ENCODE assay signal across 16 cellular contexts in genomic region chr2:27795868-27796277, GRCh38. TPM values are rescaled to one million over a fixed set of nuclear protein-coding genes. Genes with fewer than 3 reads are reported as not detected.
DNase-seq lines count a peak whose midpoint lies in the region; ATAC-seq and TF ChIP-seq lines count a peak whose summit lies in the region.
"Had no signal": no experiment of that assay in that cellular context is flagged by ENCODE, and none has a peak within 500 bp of the region (broad histone marks: within the 10 kb centered on the region; RNA-seq: fewer than 3 reads in every experiment).

No MANE protein-coding gene starts in this region.

- H3K36me3 ChIP-seq in SK-N-SH (replicated peaks in 1 of 2; ENCODE audit: control insufficient read depth in 1 of 2, insufficient read depth in 2 of 2, low read length in 1 of 2): no peaks in the 10 kb centered on the region
- no peaks in the 10 kb centered on the region for H3K36me3 ChIP-seq in sigmoid colon
- H3K36me3 ChIP-seq: WERI-Rb-1 had no signal

- H3K27me3 ChIP-seq in SK-N-SH (ENCODE audit: insufficient read depth) (no peaks in the 10 kb centered on the region), sigmoid colon (no peaks in the 10 kb centered on the region)
- H3K27me3 ChIP-seq: body of pancreas had no signal

- H3K79me2 ChIP-seq in SK-N-SH (ENCODE audit: insufficient read depth): no peaks in the 10 kb centered on the region

- no peaks in the 10 kb centered on the region for H3K27me3 Mint-ChIP-seq in Calu3 (ENCODE audit: unreplicated experiment)
- H3K27me3 Mint-ChIP-seq in activated CD4-positive, alpha-beta T cell treated with anti-CD3 and anti-CD28 coated beads, Interleukin-2, amount 10 ng/mL, durations not matched to agents 7 days and 5 days: no peaks in the 10 kb centered on the region
- H3K27me3 Mint-ChIP-seq: activated T-cell treated with anti-CD3 and anti-CD28 coated beads, Interleukin-2, amount 50 U/mL, for 24 hours; CD4-positive, CD25-positive, alpha-beta regulatory T cell; stimulated activated naive B cell treated with anti-CD40 and anti-IgM and Interleukin-4, amounts not matched to agents 10 μg/mL and 1 μg/mL and 100 μg/mL, for 72 hours had no signal

- peak overlapping the region; percentile 19 for H3K9ac ChIP-seq in SK-N-SH

- TF ChIP-seq CTCF in Calu3 (IDR thresholded peaks at IDR 0.05; ENCODE audit: unreplicated experiment) (no peak), SK-N-SH (IDR thresholded peaks at IDR 0.05) (no peak), sigmoid colon (IDR thresholded peaks at IDR 0.05) (no peak)

- H3K4me1 ChIP-seq in SK-N-SH (ENCODE audit: control insufficient read depth in 1 of 2, insufficient read depth in 2 of 2, low read depth in 1 of 2, low read length in 1 of 2) (peaks cover 0 to 55% of the 10 kb centered on the region in 2 experiments; a peak in 3 of 4 replicates), sigmoid colon (peaks cover 0 to 59% (median 56%) of the 10 kb centered on the region in 4 donors)
- H3K4me1 ChIP-seq: body of pancreas had no signal

- no peaks in the 10 kb centered on the region for H4K20me1 ChIP-seq in SK-N-SH (ENCODE audit: insufficient read depth)

- H3K4me3 ChIP-seq in SK-N-SH (ENCODE audit: low read depth in 2 of 2, low read length in 1 of 2): no peak overlapping the region
- no peak overlapping the region for H3K4me3 ChIP-seq in sigmoid colon
- H3K4me3 ChIP-seq: body of pancreas, SK-N-MC had no signal

- no peak for TF ChIP-seq POLR2A in sigmoid colon (IDR thresholded peaks at IDR 0.05)
- no peak for TF ChIP-seq POLR2A in erythroblast (IDR thresholded peaks at IDR 0.05; ENCODE audit: low read length)

- TF ChIP-seq RAD21 in SK-N-SH (IDR thresholded peaks at IDR 0.05; ENCODE audit: low read length): no peak

- no peak for DNase-seq in Calu3
- DNase-seq in SK-N-SH: no peak
- no peak for DNase-seq in left ventricle myocardium superior
- DNase-seq in sigmoid colon: no peak
- no peak for DNase-seq in activated CD4-positive, alpha-beta T cell treated with anti-CD3 and anti-CD28 coated beads, Interleukin-2, amount 10 ng/mL, durations not matched to agents 7 days and 5 days
- no peak for DNase-seq in erythroblast (lab: John Stamatoyannopoulos, UW)
- DNase-seq: activated T-cell treated with anti-CD3 and anti-CD28 coated beads, Interleukin-2, amount 50 U/mL, for 24 hours; body of pancreas; CD4-positive, CD25-positive, alpha-beta regulatory T cell; stimulated activated CD4-positive, alpha-beta T cell treated with anti-CD3 and anti-CD28 coated beads, Interleukin-2, amount 100 ng/mL, for 24 hours; stimulated activated naive B cell treated with anti-CD40 and anti-IgM and Interleukin-4, amounts not matched to agents 10 μg/mL and 1 μg/mL and 100 μg/mL, for 72 hours; WERI-Rb-1 had no signal

- 0 out of 2 replicates have a peak overlapping the region, but pooled peaks have one; percentile 18 for H3K4me2 ChIP-seq in SK-N-SH

- H3F3A ChIP-seq in SK-N-SH (replicated peaks; ENCODE audit: insufficient read depth): peaks cover 39% of the 10 kb centered on the region

- H3K4me1 Mint-ChIP-seq in Calu3 (ENCODE audit: low read depth, unreplicated experiment): peaks cover 82% of the 10 kb centered on the region
- H3K4me1 Mint-ChIP-seq in activated CD4-positive, alpha-beta T cell treated with anti-CD3 and anti-CD28 coated beads, Interleukin-2, amount 10 ng/mL, durations not matched to agents 7 days and 5 days: no peaks in the 10 kb centered on the region

- peaks cover 6% of the 10 kb centered on the region for H3K36me3 Mint-ChIP-seq in Calu3 (ENCODE audit: insufficient read depth, unreplicated experiment)
- H3K36me3 Mint-ChIP-seq in activated CD4-positive, alpha-beta T cell treated with anti-CD3 and anti-CD28 coated beads, Interleukin-2, amount 10 ng/mL, durations not matched to agents 7 days and 5 days (ENCODE audit: low read depth): no peaks in the 10 kb centered on the region

- CTCF ChIA-PET in Calu3 (lab: Charles Lee): interaction anchor here (0.7 kb wide), 1 partner anchor 361 kb away, joined by 3 read pairs; no protein-coding TSS in a partner anchor
- CTCF ChIA-PET in SK-N-SH (lab: Yijun Ruan, JAX): interaction anchor here (2.0 to 2.2 kb wide), 2 partner anchors 13 to 601 kb away, joined by 5 to 7 read pairs; no protein-coding TSS in a partner anchor
- CTCF ChIA-PET in activated CD4-positive, alpha-beta T cell treated with anti-CD3 and anti-CD28 coated beads, Interleukin-2, amount 10 ng/mL, durations not matched to agents 7 days and 5 days (lab: Charles Lee): interaction anchor here (1.2 kb wide), 1 partner anchor 11 kb away, joined by 5 read pairs; no protein-coding TSS in a partner anchor

- peak; percentile 24 to 66; a peak in 3 of 4 replicates for TF ChIP-seq EP300 in SK-N-SH (IDR thresholded peaks at IDR 0.05; ENCODE audit: borderline replicate concordance in 1 of 2, low read depth in 1 of 2, low read length in 1 of 2)
- TF ChIP-seq EP300 in sigmoid colon (IDR thresholded peaks at IDR 0.05): peak in 3 of 4 donors; percentile 14 to 65 (median 63)

- H3K9me3 ChIP-seq in SK-N-SH (no peaks in the 10 kb centered on the region), sigmoid colon (no peaks in the 10 kb centered on the region)
- H3K9me3 ChIP-seq: body of pancreas had no signal

- H3K9me2 ChIP-seq in SK-N-SH: no peaks in the 10 kb centered on the region

- H3K27ac ChIP-seq in SK-N-SH (ENCODE audit: low read depth in 2 of 2, low read length in 1 of 2) (peak overlapping the region in 1 of 2 experiments; percentile 98; a peak in 2 of 4 replicates), sigmoid colon (peak overlapping the region; percentile 72 to 93 (median 86))
- H3K27ac ChIP-seq: SK-N-MC, WERI-Rb-1 had no signal

- 55% methylated on average over 4 of the region's 4 CpGs for WGBS in SK-N-SH (ENCODE audit: low lambda C conversion rate)
- WGBS in sigmoid colon, 2 donors: 63 to 75% methylated on average over 4 of the region's 4 CpGs

- peak; percentile 72 for ATAC-seq in left ventricle myocardium superior
- ATAC-seq in HG03571 (IDR thresholded peaks at IDR 0.05; ENCODE audit: unreplicated experiment): no peak
- ATAC-seq in GM18861 (IDR thresholded peaks at IDR 0.05; ENCODE audit: unreplicated experiment): no peak
- ATAC-seq: body of pancreas; stimulated activated naive B cell treated with anti-CD40 and anti-IgM and Interleukin-4, amounts not matched to agents 10 μg/mL and 1 μg/mL and 100 μg/mL, for 72 hours had no signal

- POLR2A ChIA-PET in SK-N-SH (lab: Yijun Ruan, JAX): interaction anchor here (1.5 kb wide), 1 partner anchor 23 kb away, joined by 4 read pairs; no protein-coding TSS in a partner anchor
- POLR2A ChIA-PET in activated CD4-positive, alpha-beta T cell treated with anti-CD3 and anti-CD28 coated beads, Interleukin-2, amount 10 ng/mL, durations not matched to agents 7 days and 5 days (lab: Charles Lee): no interaction called here

- H3K4me3 Mint-ChIP-seq in Calu3 (ENCODE audit: low read depth, unreplicated experiment): no peak overlapping the region
- no peak overlapping the region for H3K4me3 Mint-ChIP-seq in activated CD4-positive, alpha-beta T cell treated with anti-CD3 and anti-CD28 coated beads, Interleukin-2, amount 10 ng/mL, durations not matched to agents 7 days and 5 days
- H3K4me3 Mint-ChIP-seq: activated T-cell treated with anti-CD3 and anti-CD28 coated beads, Interleukin-2, amount 50 U/mL, for 24 hours; CD4-positive, CD25-positive, alpha-beta regulatory T cell; nephron; stimulated activated naive B cell treated with anti-CD40 and anti-IgM and Interleukin-4, amounts not matched to agents 10 μg/mL and 1 μg/mL and 100 μg/mL, for 72 hours had no signal

- no TSS peak for BruUV-seq in Calu3 (replicated peaks; lab: Mats Ljungman, UMichigan)

- intact Hi-C loops in Calu3 (cut with micrococcal nuclease; ENCODE audit: unreplicated experiment) (loop anchor here (10.0 kb wide), 1 partner anchor 129 kb away; no protein-coding TSS in a partner anchor), left ventricle myocardium superior (cut with micrococcal nuclease) (no loop called here), sigmoid colon (cut with DNase I) (no loop called here)

- H3K9me3 Mint-ChIP-seq in Calu3 (ENCODE audit: low read depth, unreplicated experiment): peaks cover 3% of the 10 kb centered on the region
- no peaks in the 10 kb centered on the region for H3K9me3 Mint-ChIP-seq in activated CD4-positive, alpha-beta T cell treated with anti-CD3 and anti-CD28 coated beads, Interleukin-2, amount 10 ng/mL, durations not matched to agents 7 days and 5 days
- H3K9me3 Mint-ChIP-seq: activated T-cell treated with anti-CD3 and anti-CD28 coated beads, Interleukin-2, amount 50 U/mL, for 24 hours; CD4-positive, CD25-positive, alpha-beta regulatory T cell; nephron; stimulated activated naive B cell treated with anti-CD40 and anti-IgM and Interleukin-4, amounts not matched to agents 10 μg/mL and 1 μg/mL and 100 μg/mL, for 72 hours had no signal

- H3K27ac Mint-ChIP-seq in Calu3 (ENCODE audit: unreplicated experiment): peak overlapping the region; percentile 49
- no peak overlapping the region for H3K27ac Mint-ChIP-seq in activated CD4-positive, alpha-beta T cell treated with anti-CD3 and anti-CD28 coated beads, Interleukin-2, amount 10 ng/mL, durations not matched to agents 7 days and 5 days
- H3K27ac Mint-ChIP-seq: activated T-cell treated with anti-CD3 and anti-CD28 coated beads, Interleukin-2, amount 50 U/mL, for 24 hours; stimulated activated naive B cell treated with anti-CD40 and anti-IgM and Interleukin-4, amounts not matched to agents 10 μg/mL and 1 μg/mL and 100 μg/mL, for 72 hours had no signal

- no peak overlapping the region; the same call in 1 of the 2 replicates for H2AFZ ChIP-seq in SK-N-SH (ENCODE audit: low read depth)

TF ChIP-seq in SK-N-SH, 30 proteins besides CTCF, POLR2A, EP300 and RAD21 (continues in another document):
- no peak for TF ChIP-seq GABPA (IDR thresholded peaks at IDR 0.05; ENCODE audit: low read depth)
- TF ChIP-seq USF2 (IDR thresholded peaks at IDR 0.05; ENCODE audit: borderline replicate concordance, low read depth, low read length): no peak

RNA-seq across cellular contexts. Expression of gene MRPL33, which starts 24.4 kb away (rescaled TPM):
- total RNA-seq in Calu3 (2022): 75.8 and 82.9 TPM in 2 replicates
- polyA plus RNA-seq in SK-N-SH (2012; rRNA removed): 132 and 153 TPM in 2 replicates
- polyA plus RNA-seq in SK-N-SH (2012; cell fraction: cytosol; rRNA removed): 243 and 426 TPM in 2 replicates
- polyA plus RNA-seq in SK-N-SH (2012; cell fraction: nucleus; rRNA removed): 22.4 and 51.9 TPM in 2 replicates
- 367 TPM for total RNA-seq in left ventricle myocardium superior
- total RNA-seq in sigmoid colon: 100 to 1,000 TPM; 178 to 324 (median 239) TPM
- polyA plus RNA-seq in sigmoid colon: 100 to 1,000 TPM; 110 to 208 (median 152) TPM
- 10 to 100 TPM; 43.5 to 49.7 TPM for total RNA-seq in activated CD4-positive, alpha-beta T cell treated with anti-CD3 and anti-CD28 coated beads, Interleukin-2, amount 10 ng/mL, durations not matched to agents 7 days and 5 days
